ENCODE assay signal across 12 cellular contexts in genomic region chr5:177361418-177362101, GRCh38. TPM values are rescaled to one million over a fixed set of nuclear protein-coding genes. Genes with fewer than 3 reads are reported as not detected.
DNase-seq lines count a peak whose midpoint lies in the region; ATAC-seq and TF ChIP-seq lines count a peak whose summit lies in the region.
"Had no signal": no experiment of that assay in that cellular context is flagged by ENCODE, and none has a peak within 500 bp of the region (broad histone marks: within the 10 kb centered on the region; RNA-seq: fewer than 3 reads in every experiment).

No MANE protein-coding gene starts in this region.

- H3K36me3 Mint-ChIP-seq in CD8-positive, alpha-beta memory T cell = peaks cover 0 to 39% (median 3%) of the 10 kb centered on the region in 3 donors
- peaks cover 20% of the 10 kb centered on the region for H3K36me3 Mint-ChIP-seq in activated B cell treated with CpG ODN at 0.5 μM for 24 hours (ENCODE audit: low read depth)
- H3K36me3 Mint-ChIP-seq in naive thymus-derived CD4-positive, alpha-beta T cell = peaks cover 0 to 34% (median 9%) of the 10 kb centered on the region in 5 donors

- peaks cover 7% of the 10 kb centered on the region for H3K36me3 ChIP-seq in CD8-positive, alpha-beta memory T cell (ENCODE audit: insufficient read depth, low read length)
- H3K36me3 ChIP-seq in naive thymus-derived CD4-positive, alpha-beta T cell (ENCODE audit: control insufficient read depth in 2 of 3, insufficient read depth in 3 of 3, low read length in 3 of 3) = peaks cover 3 to 28% (median 8%) of the 10 kb centered on the region in 3 experiments

- CTCF ChIA-PET in CD8-positive, alpha-beta memory T cell (lab: Charles Lee) = interaction anchor here (1.2 to 11.5 kb wide), 7 partner anchors 8 to 42 kb away, joined by 3 to 118 read pairs (median 6); partner anchors contain the start of gene LMAN2
- CTCF ChIA-PET in activated B cell treated with CpG ODN at 0.5 μM for 24 hours (lab: Charles Lee) = interaction anchor here (1.2 to 2.5 kb wide), 4 partner anchors 9 to 93 kb away, joined by 3 to 7 read pairs (median 4); no protein-coding TSS in a partner anchor
- CTCF ChIA-PET in naive thymus-derived CD4-positive, alpha-beta T cell (lab: Charles Lee) = interaction anchor here (0.6 to 4.8 kb wide), 6 partner anchors 9 to 109 kb away, joined by 4 to 25 read pairs (median 7); no protein-coding TSS in a partner anchor

- in situ Hi-C loops in KBM-7 (cut with MboI; ENCODE audit: low pct_unique_long_range_greater_than_20kb, low sequenced_read_pairs) = no loop called here

- no peak for ATAC-seq in activated B cell treated with CpG ODN at 0.5 μM for 24 hours (ENCODE audit: low read depth)
- peak; percentile 21 for ATAC-seq in naive thymus-derived CD4-positive, alpha-beta T cell
- no peak for ATAC-seq in GM18858 (IDR thresholded peaks at IDR 0.05; ENCODE audit: unreplicated experiment)
- no peak for ATAC-seq in GM21360 (IDR thresholded peaks at IDR 0.05; ENCODE audit: unreplicated experiment)
- ATAC-seq: HCT116, left ventricle myocardium superior had no signal

- H3K27me3 Mint-ChIP-seq in CD8-positive, alpha-beta memory T cell = peaks cover 0 to 1% of the 10 kb centered on the region in 2 donors
- H3K27me3 Mint-ChIP-seq in activated B cell treated with CpG ODN at 0.5 μM for 24 hours = no peaks in the 10 kb centered on the region
- H3K27me3 Mint-ChIP-seq in naive thymus-derived CD4-positive, alpha-beta T cell = no peaks in the 10 kb centered on the region

- peak overlapping the region; percentile 47 for H3K4me3 ChIP-seq in CD8-positive, alpha-beta memory T cell (ENCODE audit: low read length)
- peak overlapping the region; percentile 61 for H3K4me3 ChIP-seq in naive thymus-derived CD4-positive, alpha-beta T cell (ENCODE audit: low read length)

- no peaks in the 10 kb centered on the region for H3K27me3 ChIP-seq in CD8-positive, alpha-beta memory T cell (ENCODE audit: insufficient read depth, low read length, poor library complexity, severe bottlenecking)
- no peaks in the 10 kb centered on the region for H3K27me3 ChIP-seq in naive thymus-derived CD4-positive, alpha-beta T cell (ENCODE audit: control insufficient read depth in 2 of 2, insufficient read depth in 2 of 2, low read length in 2 of 2)

- H3K9me3 ChIP-seq in CD8-positive, alpha-beta memory T cell (ENCODE audit: low read length) = no peaks in the 10 kb centered on the region
- no peaks in the 10 kb centered on the region for H3K9me3 ChIP-seq in naive thymus-derived CD4-positive, alpha-beta T cell (ENCODE audit: control insufficient read depth in 2 of 3, low read length in 3 of 3)

- H3K4me1 Mint-ChIP-seq in CD8-positive, alpha-beta memory T cell = peaks cover 72 to 89% (median 77%) of the 10 kb centered on the region in 3 donors
- H3K4me1 Mint-ChIP-seq in activated B cell treated with CpG ODN at 0.5 μM for 24 hours = peaks cover 79% of the 10 kb centered on the region
- H3K4me1 Mint-ChIP-seq in naive thymus-derived CD4-positive, alpha-beta T cell = peaks cover 53 to 90% (median 76%) of the 10 kb centered on the region in 7 donors

- H3K4me3 Mint-ChIP-seq in CD8-positive, alpha-beta memory T cell = peak overlapping the region; percentile 73 to 95 (median 83)
- H3K4me3 Mint-ChIP-seq in activated B cell treated with CpG ODN at 0.5 μM for 24 hours = peak overlapping the region; percentile 82
- peak overlapping the region; percentile 83 to 97 (median 90) for H3K4me3 Mint-ChIP-seq in naive thymus-derived CD4-positive, alpha-beta T cell

- TF ChIP-seq CTCF in activated B cell treated with CpG ODN at 0.5 μM for 24 hours (IDR thresholded peaks at IDR 0.05) = no peak

- H3K4me1 ChIP-seq in CD8-positive, alpha-beta memory T cell (ENCODE audit: insufficient read depth, low read length) = peaks cover 83% of the 10 kb centered on the region
- H3K4me1 ChIP-seq in naive thymus-derived CD4-positive, alpha-beta T cell (ENCODE audit: control insufficient read depth in 2 of 2, insufficient read depth in 2 of 2, low read length in 2 of 2) = peaks cover 64 to 71% of the 10 kb centered on the region in 2 donors

- intact Hi-C loops in activated B cell treated with CpG ODN at 0.5 μM for 24 hours (cut with micrococcal nuclease) = loop anchor here (1.0 to 2.0 kb wide), 3 partner anchors 9 to 15 kb away; partner anchors contain the start of gene LMAN2
- intact Hi-C loops in naive thymus-derived CD4-positive, alpha-beta T cell (cut with micrococcal nuclease) = loop anchor here (1.0 to 2.0 kb wide), 5 partner anchors 9 to 65 kb away; partner anchors contain the start of genes GRK6 (in 2 of the 2) and LMAN2 (in 1 of the 2)

- H3K27ac ChIP-seq in CD8-positive, alpha-beta memory T cell (ENCODE audit: low read depth, low read length) = no peak overlapping the region
- H3K27ac ChIP-seq in naive thymus-derived CD4-positive, alpha-beta T cell (ENCODE audit: low read depth, low read length) = peak overlapping the region; percentile 88

- H3K9me3 Mint-ChIP-seq in CD8-positive, alpha-beta memory T cell = peaks cover 0 to 2% (median 0%) of the 10 kb centered on the region in 5 donors
- no peaks in the 10 kb centered on the region for H3K9me3 Mint-ChIP-seq in activated B cell treated with CpG ODN at 0.5 μM for 24 hours
- peaks cover 0 to 5% (median 0%) of the 10 kb centered on the region in 11 donors for H3K9me3 Mint-ChIP-seq in naive thymus-derived CD4-positive, alpha-beta T cell

- peak overlapping the region; percentile 75 to 99 (median 90) for H3K27ac Mint-ChIP-seq in CD8-positive, alpha-beta memory T cell
- peak overlapping the region; percentile 83 for H3K27ac Mint-ChIP-seq in activated B cell treated with CpG ODN at 0.5 μM for 24 hours
- peak overlapping the region in 8 of 9 donors; percentile 82 to 94 (median 92) for H3K27ac Mint-ChIP-seq in naive thymus-derived CD4-positive, alpha-beta T cell

- POLR2A ChIA-PET in CD8-positive, alpha-beta memory T cell (lab: Charles Lee) = interaction anchor here (1.0 kb wide), 1 partner anchor 10 kb away, joined by 3 read pairs; the partner anchor contains the start of gene LMAN2
- POLR2A ChIA-PET in activated B cell treated with CpG ODN at 0.5 μM for 24 hours (lab: Charles Lee) = interaction anchor here (0.7 to 3.3 kb wide), 7 partner anchors 9 to 94 kb away, joined by 3 to 23 read pairs (median 3); partner anchors contain the start of genes GRK6 and LMAN2
- POLR2A ChIA-PET in naive thymus-derived CD4-positive, alpha-beta T cell (lab: Charles Lee) = interaction anchor here (0.7 to 8.7 kb wide), 6 partner anchors 9 to 136 kb away, joined by 3 to 123 read pairs (median 4); partner anchors contain the start of genes LMAN2, PDLIM7 and PRR7

- DNase-seq in CD8-positive, alpha-beta memory T cell = peak in 1 of 5 donors; percentile 29
- peak; percentile 57 for DNase-seq in KBM-7
- no peak for DNase-seq in activated B cell treated with CpG ODN at 0.5 μM for 24 hours
- no peak for DNase-seq in naive thymus-derived CD4-positive, alpha-beta T cell
- DNase-seq in activated CD8-positive, alpha-beta memory T cell treated with anti-CD3 and anti-CD28 coated beads, Interleukin-2, amount 50 U/mL, for 48 hours = no peak
- DNase-seq in midbrain (lab: John Stamatoyannopoulos, UW) = no peak
- DNase-seq: DMS53, left ventricle myocardium superior had no signal

RNA-seq across cellular contexts. Expression of gene RGS14, which starts 3.8 kb away (rescaled TPM):
- 10 to 100 TPM; 60.5 to 61.9 TPM for total RNA-seq in CD8-positive, alpha-beta memory T cell
- 83.5 TPM for polyA plus RNA-seq in CD8-positive, alpha-beta memory T cell
- total RNA-seq in activated B cell treated with CpG ODN at 0.5 μM for 24 hours = 50.6 and 58.3 TPM in 2 replicates
- 100 to 1,000 TPM in 3 of 5 experiments, 10 to 100 TPM in 2; 68.4 to 196 (median 112) TPM for total RNA-seq in naive thymus-derived CD4-positive, alpha-beta T cell
- polyA plus RNA-seq in naive thymus-derived CD4-positive, alpha-beta T cell = 100 to 1,000 TPM in 1 of 2 donors, 10 to 100 TPM in 1; 32.9 to 100 TPM

RNA-seq across cellular contexts. Expression of gene LMAN2, which starts 10.1 kb away (rescaled TPM):
- 100 to 1,000 TPM; 112 to 126 TPM for total RNA-seq in CD8-positive, alpha-beta memory T cell
- polyA plus RNA-seq in CD8-positive, alpha-beta memory T cell = 276 TPM
- total RNA-seq in activated B cell treated with CpG ODN at 0.5 μM for 24 hours = 88.0 and 89.7 TPM in 2 replicates
- total RNA-seq in naive thymus-derived CD4-positive, alpha-beta T cell = 100 to 1,000 TPM in 2 of 5 experiments, 10 to 100 TPM in 3; 71.8 to 144 (median 99.7) TPM
- polyA plus RNA-seq in naive thymus-derived CD4-positive, alpha-beta T cell = 100 to 1,000 TPM; 194 to 202 TPM

RNA-seq across cellular contexts. Expression of gene SLC34A1, which starts 22.7 kb away (rescaled TPM):
- under 1 TPM in 1 of 2 experiments, not detected in 1; 0.09 TPM for total RNA-seq in CD8-positive, alpha-beta memory T cell
- 0.17 TPM for polyA plus RNA-seq in CD8-positive, alpha-beta memory T cell
- total RNA-seq in activated B cell treated with CpG ODN at 0.5 μM for 24 hours = not detected in 2 replicates
- total RNA-seq in naive thymus-derived CD4-positive, alpha-beta T cell = under 1 TPM in 2 of 5 experiments, not detected in 3; 0.27 to 0.29 TPM
- not detected for polyA plus RNA-seq in naive thymus-derived CD4-positive, alpha-beta T cell
- total RNA-seq: glomerular endothelial cell, left ventricle myocardium superior had no signal

RNA-seq across cellular contexts. Expression of gene PFN3, which starts 38.9 kb away (rescaled TPM):
- not detected for total RNA-seq in CD8-positive, alpha-beta memory T cell
- polyA plus RNA-seq in CD8-positive, alpha-beta memory T cell = not detected
- not detected in 2 replicates for total RNA-seq in activated B cell treated with CpG ODN at 0.5 μM for 24 hours
- total RNA-seq in naive thymus-derived CD4-positive, alpha-beta T cell = not detected
- not detected for polyA plus RNA-seq in naive thymus-derived CD4-positive, alpha-beta T cell
- total RNA-seq: glomerular endothelial cell, left ventricle myocardium superior had no signal

RNA-seq across cellular contexts. Expression of gene F12, which starts 47.8 kb away (rescaled TPM):
- 10 to 100 TPM in 1 of 2 experiments, 1 to 10 TPM in 1; 9.2 to 10.3 TPM for total RNA-seq in CD8-positive, alpha-beta memory T cell
- polyA plus RNA-seq in CD8-positive, alpha-beta memory T cell = 1.9 TPM
- total RNA-seq in activated B cell treated with CpG ODN at 0.5 μM for 24 hours = 0.31 TPM in 1 of 2 replicates, not detected in the other
- total RNA-seq in naive thymus-derived CD4-positive, alpha-beta T cell = 1 to 10 TPM in 1 of 5 experiments, under 1 TPM in 2, not detected in 2; 0.16 to 2.1 (median 0.34) TPM
- under 1 TPM in 1 of 2 donors, not detected in 1; 0.64 TPM for polyA plus RNA-seq in naive thymus-derived CD4-positive, alpha-beta T cell
- total RNA-seq: left ventricle myocardium superior had no signal
